In genomic region chr1:21526441-21526840, GRCh38 we compare ENCODE assay signal across 12 cellular contexts. TPM values are rescaled to one million over a fixed set of nuclear protein-coding genes. Genes with fewer than 3 reads are reported as not detected.
"Had no signal": no experiment of that assay in that cellular context is flagged by ENCODE, and none has a peak within 500 bp of the region (broad histone marks: within the 10 kb centered on the region; RNA-seq: fewer than 3 reads in every experiment).

No MANE protein-coding gene starts in this region.

- H3K9me3 ChIP-seq: HAP-1 had no signal

- H3K9me3 Mint-ChIP-seq: HFFc6 had no signal

- H3K27ac ChIP-seq: HL-60, KMS-11 had no signal

- H3K27ac Mint-ChIP-seq: HFFc6, IgD-negative memory B cell had no signal

- H3K4me3 ChIP-seq: HAP-1 had no signal

- H3K4me3 Mint-ChIP-seq: HFFc6 had no signal

- H3K36me3 Mint-ChIP-seq: IgD-negative memory B cell had no signal

- H3K9ac ChIP-seq: KMS-11 had no signal

- H3K36me3 ChIP-seq: HAP-1 had no signal

- DNase-seq: GOT3, H7, HFFc6, KBM-7 had no signal

- FAIRE-seq: HepG2 had no signal

- ATAC-seq: HCT116, HepG2 had no signal

RNA-seq across cellular contexts. Expression of gene ALPL, which starts 17.2 kb away (rescaled TPM):
- total RNA-seq: H4, HepG2, HT1080 had no signal
